ENCODE assay signal across 17 cellular contexts in the genomic region with DNA sequence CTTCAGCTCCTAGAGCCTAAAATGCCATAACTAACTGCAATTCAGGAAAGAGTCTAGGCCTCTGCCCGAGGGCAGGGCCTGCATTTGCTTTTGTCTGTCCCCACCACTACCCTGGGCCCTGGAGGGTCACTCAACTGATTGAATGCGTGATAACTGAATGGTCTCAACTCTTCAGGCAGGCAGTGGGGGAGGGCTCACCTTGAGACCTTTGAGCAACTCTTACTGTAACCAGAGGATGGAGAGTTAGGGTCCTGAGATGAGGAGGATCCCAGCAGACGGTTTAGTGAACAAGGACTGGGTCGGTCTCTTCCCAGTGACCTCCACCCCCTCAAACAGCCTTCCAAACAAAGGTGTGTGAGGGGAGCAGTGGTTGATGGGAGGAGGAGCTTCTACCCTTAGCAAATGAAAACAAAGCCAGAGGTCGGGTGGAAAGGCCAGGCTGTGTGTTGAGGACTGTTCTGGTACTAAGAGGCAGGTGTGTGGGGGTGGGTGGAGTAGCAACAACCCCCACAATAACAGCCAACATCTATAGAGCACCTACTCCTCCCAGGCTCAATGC. TPM values are rescaled to one million over a fixed set of nuclear protein-coding genes. Genes with fewer than 3 reads are reported as not detected.
DNase-seq lines count a peak whose midpoint lies in the region; TF ChIP-seq lines count a peak whose summit lies in the region.
"Had no signal": no experiment of that assay in that cellular context is flagged by ENCODE, and none has a peak within 500 bp of the region (broad histone marks: within the 10 kb centered on the region; RNA-seq: fewer than 3 reads in every experiment).

No MANE protein-coding gene starts in this region.

- H3K27ac Mint-ChIP-seq in activated CD4-positive, alpha-beta T cell treated with anti-CD3 and anti-CD28 coated beads, Interleukin-2, amount 10 ng/mL, durations not matched to agents 24 days and 14 days: no peak overlapping the region
- H3K27ac Mint-ChIP-seq: activated naive CD4-positive, alpha-beta T cell treated with anti-CD3 and anti-CD28 coated beads, Interleukin-2, amount 10 ng/mL, durations not matched to agents 7 days and 5 days had no signal

- no peak for TF ChIP-seq POLR2A in transverse colon (IDR thresholded peaks at IDR 0.05)

- DNase-seq in ELF-1 (ENCODE audit: low read depth, low spot score): peak; percentile 89
- DNase-seq in NCI-H526 treated with DMSO at 0.1 percent for 48 hours (lab: John Stamatoyannopoulos, UW): peak; percentile 69
- peak; percentile 10 for DNase-seq in hepatocyte (ENCODE audit: low spot score)
- peak; percentile 52 for DNase-seq in osteoblast (ENCODE audit: insufficient read length, low spot score, missing footprints)
- DNase-seq in NCI-H1105 (lab: John Stamatoyannopoulos, UW): no peak
- no peak for DNase-seq in activated CD4-positive, alpha-beta T cell treated with anti-CD3 and anti-CD28 coated beads, Interleukin-2, amount 10 ng/mL, durations not matched to agents 24 days and 14 days
- DNase-seq in transverse colon: no peak
- DNase-seq: activated CD8-positive, alpha-beta memory T cell treated with anti-CD3 and anti-CD28 coated beads, Interleukin-2, amount 50 U/mL, for 48 hours; activated naive CD4-positive, alpha-beta T cell treated with anti-CD3 and anti-CD28 coated beads, Interleukin-2, amount 10 ng/mL, durations not matched to agents 7 days and 5 days; effector CD8-positive, alpha-beta T cell; KBM-7; lower lobe of right lung; NCI-H1092 treated with DMSO at 0.1 percent for 48 hours; NCI-H446; stimulated activated naive CD8-positive, alpha-beta T cell treated with anti-CD3 and anti-CD28 coated beads, Interleukin-15, Interleukin-2, amounts not matched to agents 100 U/mL and 50 U/mL, for 24 hours; T-helper 1 cell had no signal

- H4K20me1 ChIP-seq in hepatocyte (ENCODE audit: insufficient read depth, poor library complexity, severe bottlenecking): no peaks in the 10 kb centered on the region
- no peaks in the 10 kb centered on the region for H4K20me1 ChIP-seq in osteoblast (ENCODE audit: insufficient read depth, low read length)

- intact Hi-C loops in activated CD4-positive, alpha-beta T cell treated with anti-CD3 and anti-CD28 coated beads, Interleukin-2, amount 10 ng/mL, durations not matched to agents 24 days and 14 days (cut with micrococcal nuclease): no loop called here
- intact Hi-C loops in transverse colon (cut with DNase I; ENCODE audit: low total_unique reads): no loop called here

- H3K9me3 Mint-ChIP-seq in activated CD4-positive, alpha-beta T cell treated with anti-CD3 and anti-CD28 coated beads, Interleukin-2, amount 10 ng/mL, durations not matched to agents 24 days and 14 days: no peaks in the 10 kb centered on the region
- H3K9me3 Mint-ChIP-seq: activated naive CD4-positive, alpha-beta T cell treated with anti-CD3 and anti-CD28 coated beads, Interleukin-2, amount 10 ng/mL, durations not matched to agents 7 days and 5 days had no signal

- H3K9me2 ChIP-seq in hepatocyte (replicated peaks; ENCODE audit: insufficient read depth): no peaks in the 10 kb centered on the region

- H3K9me3 ChIP-seq in hepatocyte (ENCODE audit: low read depth) (no peaks in the 10 kb centered on the region), osteoblast (ENCODE audit: low read depth, low read length) (peaks cover 3% of the 10 kb centered on the region), transverse colon (no peaks in the 10 kb centered on the region)
- H3K9me3 ChIP-seq: lower lobe of right lung had no signal

- H3K27me3 Mint-ChIP-seq in activated CD4-positive, alpha-beta T cell treated with anti-CD3 and anti-CD28 coated beads, Interleukin-2, amount 10 ng/mL, durations not matched to agents 24 days and 14 days: peaks cover 37% of the 10 kb centered on the region

- TF ChIP-seq CTCF in hepatocyte (IDR thresholded peaks at IDR 0.05; ENCODE audit: poor library complexity) (no peak), osteoblast (IDR thresholded peaks at IDR 0.05; ENCODE audit: extremely low read depth, low read depth, low read length) (no peak), transverse colon (IDR thresholded peaks at IDR 0.05) (no peak)

- H3K27ac ChIP-seq in hepatocyte: peak overlapping the region; percentile 31
- H3K27ac ChIP-seq in osteoblast (ENCODE audit: low read depth, low read length): no peak overlapping the region
- no peak overlapping the region for H3K27ac ChIP-seq in transverse colon
- H3K27ac ChIP-seq: C4-2B, lower lobe of right lung had no signal

- WGBS in hepatocyte (ENCODE audit: low lambda C conversion rate, missing lambda C conversion rate): 55% methylated on average over 5 of the region's 5 CpGs
- WGBS in transverse colon (ENCODE audit: low coverage in 1 of 2), 2 donors: 60 to 77% methylated on average over 2 to 5 of the region's 5 CpGs

- H3K4me3 ChIP-seq in hepatocyte (no peak overlapping the region), osteoblast (ENCODE audit: insufficient read depth, low read length) (no peak overlapping the region), transverse colon (no peak overlapping the region)
- H3K4me3 ChIP-seq: lower lobe of right lung had no signal

- no peaks in the 10 kb centered on the region for H3K79me2 ChIP-seq in hepatocyte
- H3K79me2 ChIP-seq in osteoblast (ENCODE audit: insufficient read depth, low read length): no peaks in the 10 kb centered on the region

- peaks cover 13% of the 10 kb centered on the region for H3K4me1 Mint-ChIP-seq in activated CD4-positive, alpha-beta T cell treated with anti-CD3 and anti-CD28 coated beads, Interleukin-2, amount 10 ng/mL, durations not matched to agents 24 days and 14 days

- H3K4me1 ChIP-seq in hepatocyte (ENCODE audit: insufficient read depth): peaks cover 42% of the 10 kb centered on the region
- H3K4me1 ChIP-seq in osteoblast (ENCODE audit: insufficient read depth, low read length): peaks cover 27% of the 10 kb centered on the region
- H3K4me1 ChIP-seq in transverse colon: peaks cover 13 to 40% (median 35%) of the 10 kb centered on the region in 4 donors

- in situ Hi-C loops in transverse colon (cut with MboI; ENCODE audit: low pct_ligation_motif_present in 1 of 4, low pct_unique_long_range_greater_than_20kb in 1 of 4, low sequenced_read_pairs in 3 of 4): no loop called here

- no peak for TF ChIP-seq EP300 in transverse colon (IDR thresholded peaks at IDR 0.05; ENCODE audit: low read depth)

- H2AFZ ChIP-seq in hepatocyte (no peak overlapping the region), osteoblast (ENCODE audit: low read length) (no peak overlapping the region)

- no peak overlapping the region for H3K4me3 Mint-ChIP-seq in activated CD4-positive, alpha-beta T cell treated with anti-CD3 and anti-CD28 coated beads, Interleukin-2, amount 10 ng/mL, durations not matched to agents 24 days and 14 days
- H3K4me3 Mint-ChIP-seq: activated naive CD4-positive, alpha-beta T cell treated with anti-CD3 and anti-CD28 coated beads, Interleukin-2, amount 10 ng/mL, durations not matched to agents 7 days and 5 days had no signal

- peak overlapping the region; percentile 16 for H3K4me2 ChIP-seq in hepatocyte
- no peak overlapping the region for H3K4me2 ChIP-seq in osteoblast (ENCODE audit: insufficient read depth, low read length)

- peaks cover 5% of the 10 kb centered on the region for H3K27me3 ChIP-seq in hepatocyte
- H3K27me3 ChIP-seq in osteoblast (ENCODE audit: insufficient read depth, low read length): no peaks in the 10 kb centered on the region
- peaks cover 29% of the 10 kb centered on the region for H3K27me3 ChIP-seq in transverse colon

- H3K36me3 ChIP-seq in hepatocyte (replicated peaks; ENCODE audit: insufficient read depth, low read depth) (no peaks in the 10 kb centered on the region), osteoblast (ENCODE audit: insufficient read depth, low read length) (no peaks in the 10 kb centered on the region), transverse colon (no peaks in the 10 kb centered on the region)
- H3K36me3 ChIP-seq: lower lobe of right lung had no signal

- H3K36me3 Mint-ChIP-seq in activated CD4-positive, alpha-beta T cell treated with anti-CD3 and anti-CD28 coated beads, Interleukin-2, amount 10 ng/mL, durations not matched to agents 24 days and 14 days (ENCODE audit: low read depth): no peaks in the 10 kb centered on the region
- H3K36me3 Mint-ChIP-seq: activated naive CD4-positive, alpha-beta T cell treated with anti-CD3 and anti-CD28 coated beads, Interleukin-2, amount 10 ng/mL, durations not matched to agents 7 days and 5 days had no signal

RNA-seq across cellular contexts. Expression of a gene that starts 59.4 kb away (rescaled TPM):
- total RNA-seq in hepatocyte (90.9 and 110 TPM in 2 replicates), osteoblast (186 and 210 TPM in 2 replicates), transverse colon (10 to 100 TPM; 26.5 to 50.7 (median 36.2) TPM)
- polyA plus RNA-seq in hepatocyte: 98.7 and 106 TPM in 2 replicates
- total RNA-seq in activated CD4-positive, alpha-beta T cell treated with anti-CD3 and anti-CD28 coated beads, Interleukin-2, amount 10 ng/mL, durations not matched to agents 24 days and 14 days: 1.2 and 1.9 TPM in 2 replicates

Comparison
In these comparisons a context has a peak if more than half of its experiments do, and no peak if none do; other contexts are left out.
1. DNase-seq: peak in ELF-1 (single experiment), NCI-H526 treated with DMSO at 0.1 percent for 48 hours (single experiment), hepatocyte (single experiment) and osteoblast (single experiment); none in NCI-H1105 (single experiment), activated CD4-positive, alpha-beta T cell treated with anti-CD3 and anti-CD28 coated beads, Interleukin-2, amount 10 ng/mL, durations not matched to agents 24 days and 14 days (single experiment) and transverse colon (single experiment).